ENCODE assay signal across 11 cellular contexts in genomic region chr12:68259318-68259940, GRCh38. TPM values are rescaled to one million over a fixed set of nuclear protein-coding genes. Genes with fewer than 3 reads are reported as not detected.
DNase-seq lines count a peak whose midpoint lies in the region; ATAC-seq, FAIRE-seq and TF ChIP-seq lines count a peak whose summit lies in the region.
"Had no signal": no experiment of that assay in that cellular context is flagged by ENCODE, and none has a peak within 500 bp of the region (broad histone marks: within the 10 kb centered on the region; RNA-seq: fewer than 3 reads in every experiment).

No MANE protein-coding gene starts in this region.

- H4K5ac ChIP-seq in H1 (ENCODE audit: insufficient read length, low read depth, low read length), result no peak overlapping the region

- no peak overlapping the region for H2BK12ac ChIP-seq in H1 (ENCODE audit: low read depth, low read length)

- no peak overlapping the region for H3K27ac ChIP-seq in breast epithelium
- H3K27ac ChIP-seq in H1 (ENCODE audit: low read depth, low read length), result no peak overlapping the region
- H3K27ac ChIP-seq: cardiac muscle cell had no signal

- intact Hi-C loops in MCF 10A (cut with micrococcal nuclease), result loop anchor here (2.0 kb wide), 1 partner anchor 19 kb away; no protein-coding TSS in a partner anchor
- intact Hi-C loops in breast epithelium (cut with DNase I; ENCODE audit: low total_unique reads), result no loop called here

- peak overlapping the region; percentile 6 for H3K4me3 Mint-ChIP-seq in MCF 10A (ENCODE audit: unreplicated experiment)
- no peak overlapping the region for H3K4me3 Mint-ChIP-seq in stimulated activated naive B cell treated with anti-CD40 and anti-IgM and Interleukin-4, amounts not matched to agents 10 μg/mL and 1 μg/mL and 100 μg/mL, for 72 hours
- H3K4me3 Mint-ChIP-seq: CD4-positive, CD25-positive, alpha-beta regulatory T cell had no signal

- no peak overlapping the region for H3K23ac ChIP-seq in H1 (ENCODE audit: insufficient read length)

- peaks cover 27% of the 10 kb centered on the region for H3K4me1 Mint-ChIP-seq in MCF 10A (ENCODE audit: insufficient read depth, unreplicated experiment)
- H3K4me1 Mint-ChIP-seq in stimulated activated naive B cell treated with anti-CD40 and anti-IgM and Interleukin-4, amounts not matched to agents 10 μg/mL and 1 μg/mL and 100 μg/mL, for 72 hours, result no peaks in the 10 kb centered on the region

- no peak for TF ChIP-seq RAD21 in H1 (IDR thresholded peaks at IDR 0.05 in 1 of 2, conservative IDR thresholded peaks at IDR 0.05 in 1 of 2; ENCODE audit: low read depth in 2 of 2, low read length in 2 of 2)

- DNase-seq in MCF 10A (ENCODE audit: unreplicated experiment) (peak; percentile 86), breast epithelium (ENCODE audit: low spot score in 2 of 2) (no peak), RPMI7951 (ENCODE audit: low read depth) (peak; percentile 20), H1 (ENCODE audit: low read depth in 1 of 2, low spot score in 2 of 2) (no peak), NCI-H1105 treated with DMSO at 0.1 percent for 48 hours (lab: John Stamatoyannopoulos, UW) (no peak), NCI-H2171 (lab: John Stamatoyannopoulos, UW) (no peak), NCI-H187 treated with DMSO at 0.1 percent for 48 hours (lab: John Stamatoyannopoulos, UW) (no peak)
- DNase-seq in stimulated activated naive B cell treated with anti-CD40 and anti-IgM and Interleukin-4, amounts not matched to agents 10 μg/mL and 1 μg/mL and 100 μg/mL, for 72 hours, result no peak
- DNase-seq: CD4-positive, CD25-positive, alpha-beta regulatory T cell had no signal

- no peaks in the 10 kb centered on the region for H3K27me3 Mint-ChIP-seq in MCF 10A (ENCODE audit: insufficient read depth, unreplicated experiment)
- H3K27me3 Mint-ChIP-seq in stimulated activated naive B cell treated with anti-CD40 and anti-IgM and Interleukin-4, amounts not matched to agents 10 μg/mL and 1 μg/mL and 100 μg/mL, for 72 hours, result peaks cover 5 to 8% of the 10 kb centered on the region in 2 donors
- H3K27me3 Mint-ChIP-seq: CD4-positive, CD25-positive, alpha-beta regulatory T cell had no signal

- 86% methylated on average over 3 of the region's 3 CpGs; no CpG with 5 or more reads in 1 of the 2 experiments for WGBS in H1 (ENCODE audit: extremely low coverage in 1 of 2, insufficient coverage in 1 of 2, insufficient read length in 1 of 2, insufficient replicate concordance in 2 of 2, low coverage in 1 of 2, low lambda C conversion rate in 2 of 2, missing lambda C conversion rate in 1 of 2), 2 experiments

- H3K18ac ChIP-seq in H1 (ENCODE audit: extremely low read depth, low read length), result no peak overlapping the region

- H3K23me2 ChIP-seq in H1 (ENCODE audit: low read depth, low read length), result no peaks in the 10 kb centered on the region

- H2BK120ac ChIP-seq in H1 (replicated peaks; ENCODE audit: low read depth, low read length), result no peak overlapping the region

- H2AFZ ChIP-seq in H1 (ENCODE audit: low read length), result 0 out of 2 replicates have a peak overlapping the region, but pooled peaks have one; percentile 6

- no peak overlapping the region for H4K91ac ChIP-seq in H1 (replicated peaks; ENCODE audit: insufficient read length, low read length)

- FAIRE-seq in H1 (lab: Jason Lieb, UNC), result no peak

- H3K36me3 Mint-ChIP-seq in MCF 10A (ENCODE audit: insufficient read depth, unreplicated experiment), result no peaks in the 10 kb centered on the region
- no peaks in the 10 kb centered on the region for H3K36me3 Mint-ChIP-seq in stimulated activated naive B cell treated with anti-CD40 and anti-IgM and Interleukin-4, amounts not matched to agents 10 μg/mL and 1 μg/mL and 100 μg/mL, for 72 hours
- H3K36me3 Mint-ChIP-seq: CD4-positive, CD25-positive, alpha-beta regulatory T cell had no signal

- H3K56ac ChIP-seq in H1 (replicated peaks; ENCODE audit: insufficient read length, low read depth, low read length), result no peak overlapping the region

- no peaks in the 10 kb centered on the region for H3K9me3 Mint-ChIP-seq in MCF 10A (ENCODE audit: unreplicated experiment)
- H3K9me3 Mint-ChIP-seq in stimulated activated naive B cell treated with anti-CD40 and anti-IgM and Interleukin-4, amounts not matched to agents 10 μg/mL and 1 μg/mL and 100 μg/mL, for 72 hours, result no peaks in the 10 kb centered on the region
- H3K9me3 Mint-ChIP-seq: CD4-positive, CD25-positive, alpha-beta regulatory T cell had no signal

- H3K4ac ChIP-seq in H1 (replicated peaks; ENCODE audit: insufficient read length, low read depth, low read length), result no peak overlapping the region

- H3K27me3 ChIP-seq in breast epithelium (no peaks in the 10 kb centered on the region), H1 (replicated peaks in 1 of 4; ENCODE audit: control insufficient read depth in 3 of 4, extremely low read depth in 1 of 4, insufficient read depth in 3 of 4, low read length in 3 of 4) (no peaks in the 10 kb centered on the region)
- H3K27me3 ChIP-seq: cardiac muscle cell had no signal

- no peak for TF ChIP-seq EP300 in H1 (IDR thresholded peaks at IDR 0.05; ENCODE audit: borderline replicate concordance in 1 of 2, low read depth in 2 of 2, low read length in 2 of 2)

- H3K4me3 ChIP-seq in breast epithelium (no peak overlapping the region), H1 (ENCODE audit: extremely low read depth in 1 of 4, insufficient read depth in 2 of 4, low read depth in 3 of 4, low read length in 4 of 4) (no peak overlapping the region)
- H3K4me3 ChIP-seq: cardiac muscle cell had no signal

- no peak overlapping the region for H2BK15ac ChIP-seq in H1 (ENCODE audit: low read length)

- CTCF ChIA-PET in MCF 10A (lab: Yijun Ruan, JAX), result interaction anchor here (0.6 to 2.0 kb wide), 2 partner anchors 35 to 36 kb away, joined by 3 to 13 read pairs; no protein-coding TSS in a partner anchor
- CTCF ChIA-PET in H1 (lab: Charles Lee; ENCODE audit: partially characterized antibody), result interaction anchor here (1.2 kb wide), 1 partner anchor 10 kb away, joined by 3 read pairs; no protein-coding TSS in a partner anchor

- H3K9ac ChIP-seq in H1 (replicated peaks in 1 of 4; ENCODE audit: extremely low read depth in 1 of 4, low read depth in 3 of 4, low read length in 3 of 4), result no peak overlapping the region

- no peak overlapping the region for H2BK5ac ChIP-seq in H1 (ENCODE audit: low read depth, low read length)

- no peaks in the 10 kb centered on the region for H4K20me1 ChIP-seq in H1 (replicated peaks in 1 of 2; ENCODE audit: control insufficient read depth in 1 of 2, insufficient read depth in 2 of 2, low read length in 2 of 2)

- no peak overlapping the region for H4K8ac ChIP-seq in H1 (ENCODE audit: extremely low read depth, insufficient read depth, low read length)

- TSS peak; percentile 99 for BruUV-seq in MCF 10A (replicated peaks; lab: Mats Ljungman, UMichigan)

- H2BK20ac ChIP-seq in H1 (ENCODE audit: low read length), result no peak overlapping the region

- H3K9me3 ChIP-seq in breast epithelium (no peaks in the 10 kb centered on the region), H1 (ENCODE audit: insufficient read depth in 2 of 2, low read depth in 1 of 2, low read length in 1 of 2) (no peaks in the 10 kb centered on the region)

- TF ChIP-seq CTCF in MCF 10A (IDR thresholded peaks at IDR 0.05; ENCODE audit: unreplicated experiment), result no peak
- TF ChIP-seq CTCF in breast epithelium (IDR thresholded peaks at IDR 0.05), result no peak
- no peak for TF ChIP-seq CTCF in H1 (IDR thresholded peaks at IDR 0.05; ENCODE audit: control extremely low read depth in 1 of 3, insufficient read depth in 1 of 3, low read depth in 1 of 3, low read length in 3 of 3)

- H2AK5ac ChIP-seq in H1 (ENCODE audit: low read depth, low read length), result no peak overlapping the region

- H3K79me1 ChIP-seq in H1 (ENCODE audit: low read depth, low read length), result no peaks in the 10 kb centered on the region

- peak; percentile 5 to 27 for ATAC-seq in stimulated activated naive B cell treated with anti-CD40 and anti-IgM and Interleukin-4, amounts not matched to agents 10 μg/mL and 1 μg/mL and 100 μg/mL, for 72 hours (replicated peaks)
- ATAC-seq: naive thymus-derived CD4-positive, alpha-beta T cell had no signal

- no peak overlapping the region for H3K4me2 ChIP-seq in H1 (ENCODE audit: insufficient read depth in 1 of 2, low read depth in 2 of 2, low read length in 2 of 2)

- no peak overlapping the region for H3K14ac ChIP-seq in H1 (ENCODE audit: insufficient read length)

- H3K36me3 ChIP-seq in breast epithelium (no peaks in the 10 kb centered on the region), H1 (ENCODE audit: control insufficient read depth in 2 of 4, insufficient read depth in 4 of 4, low read length in 3 of 4) (no peaks in the 10 kb centered on the region)
- H3K36me3 ChIP-seq: cardiac muscle cell had no signal

- H3K4me1 ChIP-seq in breast epithelium (no peaks in the 10 kb centered on the region), H1 (replicated peaks in 1 of 4; ENCODE audit: control insufficient read depth in 3 of 4, insufficient read depth in 4 of 4, low read length in 3 of 4) (0 out of 7 replicates have a peak, but pooled peaks cover 0 to 3% (median 0%) of the 10 kb centered on the region in 4 experiments)

- no peaks in the 10 kb centered on the region for H3K79me2 ChIP-seq in H1 (ENCODE audit: control insufficient read depth in 1 of 2, insufficient read depth in 2 of 2, low read length in 2 of 2)

- peak overlapping the region; percentile 87 for H3K27ac Mint-ChIP-seq in MCF 10A (ENCODE audit: low read depth, unreplicated experiment)
- no peak overlapping the region for H3K27ac Mint-ChIP-seq in stimulated activated naive B cell treated with anti-CD40 and anti-IgM and Interleukin-4, amounts not matched to agents 10 μg/mL and 1 μg/mL and 100 μg/mL, for 72 hours
- H3K27ac Mint-ChIP-seq: CD4-positive, CD25-positive, alpha-beta regulatory T cell had no signal

- TF ChIP-seq POLR2A in breast epithelium (IDR thresholded peaks at IDR 0.05) (no peak), H1 (IDR thresholded peaks at IDR 0.05; ENCODE audit: control extremely low read depth in 1 of 2, low read depth in 2 of 2, low read length in 2 of 2) (no peak)

- POLR2A ChIA-PET in MCF 10A (lab: Yijun Ruan, JAX), result interaction anchor here (0.5 to 1.5 kb wide), 12 partner anchors 9 to 1307 kb away, joined by 3 to 11 read pairs (median 3); no protein-coding TSS in a partner anchor
- POLR2A ChIA-PET in H1 (lab: Charles Lee; ENCODE audit: partially characterized antibody), result no interaction called here

RNA-seq across cellular contexts. Expression of gene IL22, which starts 6.0 kb away (rescaled TPM):
- not detected in 2 replicates for total RNA-seq in MCF 10A (2022)
- not detected for total RNA-seq in breast epithelium
- total RNA-seq in RPMI7951 (2014; rRNA removed; shearing (Covaris generic)), result not detected in 2 replicates
- not detected in 2 replicates for total RNA-seq in H1 (2021; fragmentation: NEBNext Ultra II Directional; extraction: Animal tissue kit (Norgen Biotek cat#: 25700))
- not detected in 2 replicates for polyA plus RNA-seq in H1 (2011; rRNA removed)
- polyA plus RNA-seq in H1 (2011; cell fraction: cytosol; rRNA removed), result not detected
- not detected for polyA plus RNA-seq in H1 (2011; cell fraction: nucleus; rRNA removed)
- polyA plus RNA-seq in H1 (2012, experiment 1 of 2), result not detected in 4 replicates
- polyA plus RNA-seq in H1 (2012, experiment 2 of 2), result not detected
- not detected for polyA plus RNA-seq in H1 (2013, experiment 1 of 2)
- not detected for polyA plus RNA-seq in H1 (2013, experiment 2 of 2)
- not detected in 2 replicates for polyA minus RNA-seq in H1 (2011; rRNA and poly(A)+ RNA removed)
- polyA minus RNA-seq in H1 (2011; cell fraction: cytosol; rRNA and poly(A)+ RNA removed), result not detected
- not detected for polyA minus RNA-seq in H1 (2011; cell fraction: nucleus; rRNA and poly(A)+ RNA removed)
- total RNA-seq: cardiac muscle cell; CD4-positive, CD25-positive, alpha-beta regulatory T cell had no signal
- polyA plus RNA-seq: cardiac muscle cell; CD4-positive, CD25-positive, alpha-beta regulatory T cell; naive thymus-derived CD4-positive, alpha-beta T cell had no signal

RNA-seq across cellular contexts. Expression of gene IL26, which starts 33.8 kb away (rescaled TPM):
- total RNA-seq in MCF 10A (2022) (not detected in 2 replicates), breast epithelium (not detected)
- not detected in 2 replicates for total RNA-seq in RPMI7951 (2014; rRNA removed; shearing (Covaris generic))
- total RNA-seq in H1 (2021; fragmentation: NEBNext Ultra II Directional; extraction: Animal tissue kit (Norgen Biotek cat#: 25700)), result not detected in 2 replicates
- polyA plus RNA-seq in H1 (2011; rRNA removed), result not detected in 2 replicates
- not detected for polyA plus RNA-seq in H1 (2011; cell fraction: cytosol; rRNA removed)
- polyA plus RNA-seq in H1 (2011; cell fraction: nucleus; rRNA removed), result not detected
- polyA plus RNA-seq in H1 (2012, experiment 1 of 2), result not detected in 4 replicates
- not detected for polyA plus RNA-seq in H1 (2012, experiment 2 of 2)
- not detected for polyA plus RNA-seq in H1 (2013, experiment 1 of 2)
- polyA plus RNA-seq in H1 (2013, experiment 2 of 2), result not detected
- not detected in 2 replicates for polyA minus RNA-seq in H1 (2011; rRNA and poly(A)+ RNA removed)
- not detected for polyA minus RNA-seq in H1 (2011; cell fraction: cytosol; rRNA and poly(A)+ RNA removed)
- polyA minus RNA-seq in H1 (2011; cell fraction: nucleus; rRNA and poly(A)+ RNA removed), result not detected
- total RNA-seq: cardiac muscle cell; CD4-positive, CD25-positive, alpha-beta regulatory T cell had no signal
- polyA plus RNA-seq: cardiac muscle cell; naive thymus-derived CD4-positive, alpha-beta T cell had no signal

Comparison
In these comparisons a context has a peak if more than half of its experiments do, and no peak if none do; other contexts are left out.
1. DNase-seq: peak in MCF 10A (single experiment) and RPMI7951 (single experiment); none in breast epithelium (0 of 2), H1 (0 of 2), stimulated activated naive B cell treated with anti-CD40 and anti-IgM and Interleukin-4, amounts not matched to agents 10 μg/mL and 1 μg/mL and 100 μg/mL, for 72 hours (single experiment), NCI-H1105 treated with DMSO at 0.1 percent for 48 hours (single experiment), NCI-H2171 (single experiment) and NCI-H187 treated with DMSO at 0.1 percent for 48 hours (single experiment).